Comparison of ENCODE assay signal across 6 cellular contexts in the genomic region with DNA sequence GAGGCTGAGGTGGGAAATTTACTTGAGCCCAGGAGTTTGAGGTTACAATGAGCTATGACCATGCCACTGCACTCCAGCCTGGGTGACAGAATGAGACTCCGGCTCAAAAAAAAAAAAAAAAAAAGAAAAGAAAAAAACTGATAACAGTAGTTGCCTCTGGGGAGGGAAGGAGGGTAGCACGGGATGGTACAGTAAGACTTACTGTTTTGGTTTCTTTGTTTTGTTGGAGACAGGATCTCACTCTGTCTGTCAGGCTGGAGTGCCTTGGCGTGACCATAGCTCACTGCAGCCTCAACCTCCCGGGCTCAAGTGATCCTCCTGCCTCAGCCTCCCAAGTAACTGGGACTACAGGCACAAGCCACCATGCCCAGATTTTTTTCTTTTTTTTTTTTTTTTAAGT. TPM values are rescaled to one million over a fixed set of nuclear protein-coding genes. Genes with fewer than 3 reads are reported as not detected.
"Had no signal": no experiment of that assay in that cellular context is flagged by ENCODE, and none has a peak within 500 bp of the region (broad histone marks: within the 10 kb centered on the region; RNA-seq: fewer than 3 reads in every experiment).

No MANE protein-coding gene starts in this region.

RNA-seq across cellular contexts. Expression of a gene that starts 20.6 kb away (rescaled TPM):
- total RNA-seq: OCI-LY7, Right ventricle myocardium inferior, Right ventricle myocardium superior, RPMI7951, SJCRH30 had no signal
- polyA plus RNA-seq: SK-N-SH had no signal
